ENCODE assay signal across 9 cellular contexts in the genomic region with DNA sequence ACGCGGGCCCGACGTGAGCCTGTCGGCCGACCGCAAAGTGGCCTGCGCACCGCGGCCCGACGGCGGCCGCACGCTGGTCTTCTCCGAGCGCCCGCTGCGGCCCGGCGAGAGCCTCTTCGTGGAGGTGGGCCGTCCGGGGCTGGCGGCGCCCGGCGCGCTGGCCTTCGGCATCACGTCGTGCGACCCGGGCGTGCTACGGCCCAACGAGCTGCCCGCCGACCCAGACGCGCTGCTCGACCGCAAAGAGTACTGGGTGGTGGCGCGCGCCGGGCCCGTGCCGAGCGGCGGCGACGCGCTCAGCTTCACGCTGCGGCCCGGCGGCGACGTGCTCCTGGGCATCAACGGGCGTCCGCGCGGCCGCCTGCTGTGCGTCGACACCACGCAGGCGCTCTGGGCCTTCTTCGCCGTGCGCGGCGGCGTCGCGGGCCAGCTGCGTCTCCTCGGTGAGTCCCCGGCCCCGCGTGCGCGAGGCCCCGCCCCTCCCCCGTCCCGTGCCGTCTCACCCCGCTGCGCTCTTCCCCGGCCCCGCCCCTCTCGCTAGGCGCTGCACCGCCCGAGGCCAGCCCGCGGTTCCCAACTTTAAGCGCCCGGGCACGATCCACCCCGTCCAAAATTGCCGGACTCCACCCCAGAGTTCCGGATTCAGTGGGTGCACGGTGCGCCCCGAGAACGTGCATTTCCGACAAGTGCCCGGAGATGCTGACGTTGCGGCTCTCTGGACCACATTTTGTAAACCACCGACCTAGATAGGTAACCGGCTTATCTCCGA. TPM values are rescaled to one million over a fixed set of nuclear protein-coding genes. Genes with fewer than 3 reads are reported as not detected.
DNase-seq lines count a peak whose midpoint lies in the region; ATAC-seq, FAIRE-seq and TF ChIP-seq lines count a peak whose summit lies in the region.
"Had no signal": no experiment of that assay in that cellular context is flagged by ENCODE, and none has a peak within 500 bp of the region (broad histone marks: within the 10 kb centered on the region; RNA-seq: fewer than 3 reads in every experiment).

No MANE protein-coding gene starts in this region.

- H3K36me3 ChIP-seq in mesenchymal stem cell (ENCODE audit: control insufficient read depth in 1 of 2, insufficient read depth in 2 of 2, low read depth in 1 of 2, low read length in 2 of 2) (peaks cover 0 to 10% of the 10 kb centered on the region in 2 experiments), WERI-Rb-1 (peaks cover 5% of the 10 kb centered on the region)
- H3K36me3 ChIP-seq: cardiac muscle cell had no signal

- H3K4me1 ChIP-seq in mesenchymal stem cell (ENCODE audit: control insufficient read depth, insufficient read depth, low read depth, low read length), result peaks cover 12% of the 10 kb centered on the region

- H3K79me1 ChIP-seq in mesenchymal stem cell (replicated peaks; ENCODE audit: low read length, poor library complexity, severe bottlenecking), result no peaks in the 10 kb centered on the region

- H3K27ac ChIP-seq in mesenchymal stem cell (ENCODE audit: low read length, poor library complexity, severe bottlenecking) (no peak overlapping the region), WERI-Rb-1 (no peak overlapping the region)
- H3K27ac ChIP-seq: cardiac muscle cell had no signal

- 48% methylated on average over 79 of the region's 116 CpGs for WGBS in mesenchymal stem cell

- H3K14ac ChIP-seq in mesenchymal stem cell (ENCODE audit: low read length in 2 of 2), result peak overlapping the region in 1 of 2 experiments; percentile 38

- H2BK12ac ChIP-seq in mesenchymal stem cell (ENCODE audit: low read length in 2 of 2), result peak overlapping the region in 1 of 2 experiments; percentile 24

- no peak overlapping the region for H3K23ac ChIP-seq in mesenchymal stem cell (ENCODE audit: low read length in 2 of 2)

- peak; percentile 34 for DNase-seq in T-helper 9 cell
- peak in 3 of 4 experiments; percentile 16 to 50 (median 49) for DNase-seq in activated naive CD4-positive, alpha-beta T cell (lab: John Stamatoyannopoulos, UW)
- no peak for DNase-seq in mesenchymal stem cell
- DNase-seq in stimulated activated CD8-positive, alpha-beta memory T cell treated with anti-CD3 and anti-CD28 coated beads, Interleukin-7, amount 100 ng/mL, for 24 hours (ENCODE audit: low read depth), result peak; percentile 24
- no peak for DNase-seq in WERI-Rb-1
- DNase-seq in SHP77 (lab: John Stamatoyannopoulos, UW), result no peak
- DNase-seq in omental fat pad (ENCODE audit: low spot score), result no peak
- no peak for DNase-seq in GM12892 (ENCODE audit: insufficient read length)

- H3K9ac ChIP-seq in mesenchymal stem cell (ENCODE audit: low read length), result no peak overlapping the region

- H3K4ac ChIP-seq in mesenchymal stem cell (ENCODE audit: low read depth in 1 of 2, low read length in 2 of 2), result no peak overlapping the region

- peak overlapping the region; percentile 57 for H2BK15ac ChIP-seq in mesenchymal stem cell (ENCODE audit: low read depth, poor library complexity, severe bottlenecking)

- H2BK5ac ChIP-seq in mesenchymal stem cell (ENCODE audit: low read depth, low read length, poor library complexity, severe bottlenecking), result no peak overlapping the region

- H3K9me3 ChIP-seq in mesenchymal stem cell (ENCODE audit: control insufficient read depth, low read length), result no peaks in the 10 kb centered on the region
- H3K9me3 ChIP-seq in WERI-Rb-1 (ENCODE audit: severe bottlenecking), result no peaks in the 10 kb centered on the region

- H2AFZ ChIP-seq in mesenchymal stem cell (ENCODE audit: low read depth, low read length), result no peak overlapping the region

- H2AK5ac ChIP-seq in mesenchymal stem cell (ENCODE audit: low read length, severe bottlenecking), result no peak overlapping the region

- H3K27me3 ChIP-seq in mesenchymal stem cell (ENCODE audit: control insufficient read depth in 1 of 2, insufficient read depth in 1 of 2, low read length in 2 of 2) (peaks cover 15 to 20% of the 10 kb centered on the region in 2 experiments), WERI-Rb-1 (ENCODE audit: insufficient read depth, low read depth, severe bottlenecking) (no peaks in the 10 kb centered on the region)

- H3K4me3 ChIP-seq in mesenchymal stem cell (ENCODE audit: insufficient read depth in 1 of 2, low read depth in 1 of 2, low read length in 2 of 2) (peak overlapping the region in 1 of 2 experiments; percentile 38), WERI-Rb-1 (ENCODE audit: low read depth, low read length) (no peak overlapping the region)
- H3K4me3 ChIP-seq: cardiac muscle cell had no signal

- TF ChIP-seq CTCF in WERI-Rb-1 (IDR thresholded peaks at IDR 0.05; ENCODE audit: low read depth, low read length), result no peak
- TF ChIP-seq CTCF in omental fat pad (IDR thresholded peaks at IDR 0.05), result no peak

- no peak for ATAC-seq in omental fat pad (ENCODE audit: low FRiP score)

- no peak for FAIRE-seq in GM12892 (lab: Jason Lieb, UNC)

- TF ChIP-seq POLR2A in GM12892 (IDR thresholded peaks at IDR 0.05; ENCODE audit: low read depth, low read length), result no peak

- peak overlapping the region; percentile 25 for H4K8ac ChIP-seq in mesenchymal stem cell (ENCODE audit: low read length)

- no peak overlapping the region for H2BK120ac ChIP-seq in mesenchymal stem cell (ENCODE audit: low read depth, low read length)

- no peak overlapping the region for H3K18ac ChIP-seq in mesenchymal stem cell (ENCODE audit: low read depth in 1 of 2, low read length in 2 of 2)

- peak overlapping the region; percentile 42 for H3K4me2 ChIP-seq in mesenchymal stem cell (ENCODE audit: low read length, poor library complexity, severe bottlenecking)

- H4K91ac ChIP-seq in mesenchymal stem cell (ENCODE audit: low read length), result no peak overlapping the region

RNA-seq across cellular contexts. Expression of a gene that starts 42.8 kb away (rescaled TPM):
- 2.0 TPM for polyA plus RNA-seq in mesenchymal stem cell (2013, experiment 1 of 2)
- polyA plus RNA-seq in mesenchymal stem cell (2013, experiment 2 of 2), result 1.8 TPM
- total RNA-seq in omental fat pad, result 10 to 100 TPM; 10.3 to 86.5 (median 17.8) TPM
- 0.25 TPM for polyA plus RNA-seq in GM12892 (2012; ENCODE audit: missing spikeins)

Comparison
In these comparisons a context has a peak if more than half of its experiments do, and no peak if none do; other contexts are left out.
1. DNase-seq: peak in T-helper 9 cell (single experiment), activated naive CD4-positive, alpha-beta T cell (3 of 4) and stimulated activated CD8-positive, alpha-beta memory T cell treated with anti-CD3 and anti-CD28 coated beads, Interleukin-7, amount 100 ng/mL, for 24 hours (single experiment); none in mesenchymal stem cell (single experiment), WERI-Rb-1 (single experiment), SHP77 (0 of 2), omental fat pad (single experiment) and GM12892 (single experiment).